In the genomic region with DNA sequence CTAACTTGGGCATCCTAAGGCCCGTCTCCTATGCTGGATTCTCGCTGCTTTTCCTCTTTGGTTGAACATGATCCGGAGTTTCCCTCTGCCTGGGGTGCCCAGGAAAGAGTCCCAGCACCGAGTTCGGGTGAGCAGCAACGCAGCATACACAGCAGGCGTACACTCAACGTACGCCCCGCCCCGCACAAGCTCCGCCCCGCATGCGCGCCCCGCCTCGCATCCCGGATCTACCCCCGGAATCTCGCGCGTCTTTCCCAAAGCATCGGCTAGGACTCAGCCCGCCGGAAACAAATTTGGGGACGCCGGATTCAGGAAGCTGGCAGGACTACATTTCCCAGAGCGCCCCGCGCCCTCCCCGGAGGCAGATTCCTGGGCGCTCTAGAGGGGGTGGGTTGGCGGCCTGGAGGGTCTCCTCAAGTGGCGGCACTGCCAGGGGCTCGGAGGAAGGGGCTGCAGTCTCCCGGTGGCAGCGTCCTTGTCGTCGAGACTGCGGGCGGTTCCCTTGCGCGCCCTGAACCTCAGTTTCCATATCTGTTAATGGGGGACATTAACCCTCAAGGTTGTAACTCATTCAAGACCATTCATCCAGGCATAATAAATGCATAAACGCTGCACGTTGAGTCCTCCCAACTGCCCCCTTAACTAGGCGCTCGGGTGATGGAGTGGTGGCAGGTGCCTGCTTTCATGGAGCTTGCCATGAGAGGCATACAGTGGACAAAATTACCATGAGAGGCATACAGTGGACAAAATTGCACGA, we compare ENCODE assay signal across 8 cellular contexts. TPM values are rescaled to one million over a fixed set of nuclear protein-coding genes. Genes with fewer than 3 reads are reported as not detected.
DNase-seq lines count a peak whose midpoint lies in the region; ATAC-seq and TF ChIP-seq lines count a peak whose summit lies in the region.

No MANE protein-coding gene starts in this region.

- no peaks in the 10 kb centered on the region for H3K9me3 ChIP-seq in thoracic aorta

- H3K4me3 Mint-ChIP-seq in activated naive CD8-positive, alpha-beta T cell treated with anti-CD3 and anti-CD28 coated beads, Interleukin-2, amount 10 ng/mL, durations not matched to agents 7 days and 5 days: peak overlapping the region; percentile 94
- peak overlapping the region; percentile 85 for H3K4me3 Mint-ChIP-seq in osteocyte (ENCODE audit: unreplicated experiment)

- H3K27me3 ChIP-seq in thoracic aorta (replicated peaks; ENCODE audit: insufficient read depth): no peaks in the 10 kb centered on the region

- H3K4me1 ChIP-seq in thoracic aorta (ENCODE audit: control insufficient read depth in 1 of 2, low read depth in 2 of 2): peaks cover 11 to 26% of the 10 kb centered on the region in 2 donors

- no peaks in the 10 kb centered on the region for H3K9me3 Mint-ChIP-seq in activated naive CD8-positive, alpha-beta T cell treated with anti-CD3 and anti-CD28 coated beads, Interleukin-2, amount 10 ng/mL, durations not matched to agents 7 days and 5 days
- H3K9me3 Mint-ChIP-seq in osteocyte (ENCODE audit: unreplicated experiment): no peaks in the 10 kb centered on the region

- peak; percentile 78 for ATAC-seq in activated naive CD8-positive, alpha-beta T cell treated with anti-CD3 and anti-CD28 coated beads, Interleukin-2, amount 10 ng/mL, durations not matched to agents 7 days and 5 days (ENCODE audit: low read depth)
- ATAC-seq in Right ventricle myocardium inferior: peak; percentile 94
- peak; percentile 91 for ATAC-seq in thoracic aorta (ENCODE audit: insufficient number of reproducible peaks, low FRiP score, low read depth)

- no peaks in the 10 kb centered on the region for H3K27me3 Mint-ChIP-seq in activated naive CD8-positive, alpha-beta T cell treated with anti-CD3 and anti-CD28 coated beads, Interleukin-2, amount 10 ng/mL, durations not matched to agents 7 days and 5 days
- H3K27me3 Mint-ChIP-seq in osteocyte (ENCODE audit: unreplicated experiment): no peaks in the 10 kb centered on the region

- DNase-seq in GM03348 (ENCODE audit: low spot score): peak; percentile 98
- peak; percentile 95 for DNase-seq in HEK293T (ENCODE audit: extremely low spot score)
- peak; percentile 94 for DNase-seq in NB4 (ENCODE audit: low read depth)
- DNase-seq in SKM-1 treated with dmso at 0.1 percent for 144 hours (lab: John Stamatoyannopoulos, UW; ENCODE audit: unreplicated experiment): peak; percentile 89
- peak; percentile 90 for DNase-seq in activated naive CD8-positive, alpha-beta T cell treated with anti-CD3 and anti-CD28 coated beads, Interleukin-2, amount 10 ng/mL, durations not matched to agents 7 days and 5 days
- DNase-seq in Right ventricle myocardium inferior (ENCODE audit: missing footprints): peak; percentile 98
- peak; percentile 98 for DNase-seq in osteocyte (ENCODE audit: extremely low spot score, unreplicated experiment)
- DNase-seq in thoracic aorta (ENCODE audit: low spot score): peak; percentile 86

- intact Hi-C loops in Right ventricle myocardium inferior (cut with DNase I): no loop called here

- TF ChIP-seq POLR2A in NB4 (IDR thresholded peaks at IDR 0.05; ENCODE audit: extremely low read depth, insufficient read length): peak; percentile 68

- H3K27ac Mint-ChIP-seq in activated naive CD8-positive, alpha-beta T cell treated with anti-CD3 and anti-CD28 coated beads, Interleukin-2, amount 10 ng/mL, durations not matched to agents 7 days and 5 days: peak overlapping the region; percentile 89
- H3K27ac Mint-ChIP-seq in osteocyte (ENCODE audit: unreplicated experiment): peak overlapping the region; percentile 97

- POLR2A ChIA-PET in HEK293T (lab: Yijun Ruan, JAX): interaction anchor here (1.0 to 3.1 kb wide), 11 partner anchors 11 to 176 kb away, joined by 3 to 19 read pairs (median 4); a partner anchor contains a TSS
- POLR2A ChIA-PET in activated naive CD8-positive, alpha-beta T cell treated with anti-CD3 and anti-CD28 coated beads, Interleukin-2, amount 10 ng/mL, durations not matched to agents 7 days and 5 days (lab: Charles Lee): interaction anchor here (0.5 to 2.5 kb wide), 9 partner anchors 34 to 618 kb away, joined by 3 to 16 read pairs (median 3); a partner anchor contains a TSS

- CTCF ChIA-PET in HEK293T (lab: Yijun Ruan, JAX): interaction anchor here (0.7 kb wide), 1 partner anchor 29 kb away, joined by 3 read pairs; no protein-coding TSS in a partner anchor

- peaks cover 2% of the 10 kb centered on the region for H3K36me3 Mint-ChIP-seq in activated naive CD8-positive, alpha-beta T cell treated with anti-CD3 and anti-CD28 coated beads, Interleukin-2, amount 10 ng/mL, durations not matched to agents 7 days and 5 days
- H3K36me3 Mint-ChIP-seq in osteocyte (ENCODE audit: unreplicated experiment): peaks cover 1% of the 10 kb centered on the region

- no peak for TF ChIP-seq CTCF in NB4 (IDR thresholded peaks at IDR 0.05; ENCODE audit: low read depth, low read length)
- TF ChIP-seq CTCF in osteocyte (IDR thresholded peaks at IDR 0.05): no peak
- TF ChIP-seq CTCF in thoracic aorta (IDR thresholded peaks at IDR 0.05): no peak

- peak overlapping the region; percentile 90 to 91 for H3K27ac ChIP-seq in thoracic aorta

- peaks cover 5% of the 10 kb centered on the region for H3K36me3 ChIP-seq in thoracic aorta

- H3K4me1 Mint-ChIP-seq in activated naive CD8-positive, alpha-beta T cell treated with anti-CD3 and anti-CD28 coated beads, Interleukin-2, amount 10 ng/mL, durations not matched to agents 7 days and 5 days: peaks cover 23% of the 10 kb centered on the region
- peaks cover 28% of the 10 kb centered on the region for H3K4me1 Mint-ChIP-seq in osteocyte (ENCODE audit: unreplicated experiment)

- peak overlapping the region; percentile 93 for H3K4me3 ChIP-seq in NB4 (ENCODE audit: low read depth, low read length)
- H3K4me3 ChIP-seq in thoracic aorta: peak overlapping the region; percentile 99

TF ChIP-seq in HEK293T, 16 proteins besides CTCF, POLR2A, EP300 and RAD21:
- peak; percentile 52 for TF ChIP-seq ELF4 (IDR thresholded peaks at IDR 0.05)
- no peak for TF ChIP-seq NFRKB (IDR thresholded peaks at IDR 0.05)

RNA-seq across cellular contexts. Expression of a gene that starts 1.8 kb away (rescaled TPM):
- total RNA-seq in activated naive CD8-positive, alpha-beta T cell treated with anti-CD3 and anti-CD28 coated beads, Interleukin-2, amount 10 ng/mL, durations not matched to agents 7 days and 5 days: 10 to 100 TPM; 22.5 to 23.8 TPM
- total RNA-seq in Right ventricle myocardium inferior (6.5 TPM), osteocyte (22.8 and 23.5 TPM in 2 replicates), thoracic aorta (10 to 100 TPM in 1 of 2 donors, 1 to 10 TPM in 1; 6.1 to 21.2 TPM)

RNA-seq across cellular contexts. Expression of a gene that starts 19.4 kb away (rescaled TPM):
- not detected for total RNA-seq in activated naive CD8-positive, alpha-beta T cell treated with anti-CD3 and anti-CD28 coated beads, Interleukin-2, amount 10 ng/mL, durations not matched to agents 7 days and 5 days
- not detected for total RNA-seq in Right ventricle myocardium inferior
- not detected in 2 replicates for total RNA-seq in osteocyte
- not detected for total RNA-seq in thoracic aorta

RNA-seq across cellular contexts. Expression of a gene that starts 26.4 kb away (rescaled TPM):
- not detected for total RNA-seq in activated naive CD8-positive, alpha-beta T cell treated with anti-CD3 and anti-CD28 coated beads, Interleukin-2, amount 10 ng/mL, durations not matched to agents 7 days and 5 days
- total RNA-seq in Right ventricle myocardium inferior (not detected), osteocyte (not detected in 2 replicates), thoracic aorta (not detected)

RNA-seq across cellular contexts. Expression of a gene that starts 33.7 kb away (rescaled TPM):
- 10 to 100 TPM in 1 of 2 experiments, 1 to 10 TPM in 1; 9.5 to 10.3 TPM for total RNA-seq in activated naive CD8-positive, alpha-beta T cell treated with anti-CD3 and anti-CD28 coated beads, Interleukin-2, amount 10 ng/mL, durations not matched to agents 7 days and 5 days
- total RNA-seq in Right ventricle myocardium inferior: 102 TPM
- total RNA-seq in osteocyte: 16.1 and 19.1 TPM in 2 replicates
- 10 to 100 TPM in 1 of 2 donors, 1 to 10 TPM in 1; 4.2 to 23.7 TPM for total RNA-seq in thoracic aorta

RNA-seq across cellular contexts. Expression of a gene that starts 34.4 kb away (rescaled TPM):
- total RNA-seq in activated naive CD8-positive, alpha-beta T cell treated with anti-CD3 and anti-CD28 coated beads, Interleukin-2, amount 10 ng/mL, durations not matched to agents 7 days and 5 days: under 1 TPM in 1 of 2 experiments, not detected in 1; 0.23 TPM
- 1.5 TPM for total RNA-seq in Right ventricle myocardium inferior
- total RNA-seq in osteocyte: 1.2 and 1.7 TPM in 2 replicates
- not detected for total RNA-seq in thoracic aorta

Comparison
In these comparisons a context has a peak if more than half of its experiments do, and no peak if none do; other contexts are left out.
1. Peak in every context shown above with its lines: DNase-seq, ATAC-seq, H3K4me3 ChIP-seq and H3K27ac ChIP-seq.